9 cellular contexts compared by ENCODE assay signal in the genomic region with DNA sequence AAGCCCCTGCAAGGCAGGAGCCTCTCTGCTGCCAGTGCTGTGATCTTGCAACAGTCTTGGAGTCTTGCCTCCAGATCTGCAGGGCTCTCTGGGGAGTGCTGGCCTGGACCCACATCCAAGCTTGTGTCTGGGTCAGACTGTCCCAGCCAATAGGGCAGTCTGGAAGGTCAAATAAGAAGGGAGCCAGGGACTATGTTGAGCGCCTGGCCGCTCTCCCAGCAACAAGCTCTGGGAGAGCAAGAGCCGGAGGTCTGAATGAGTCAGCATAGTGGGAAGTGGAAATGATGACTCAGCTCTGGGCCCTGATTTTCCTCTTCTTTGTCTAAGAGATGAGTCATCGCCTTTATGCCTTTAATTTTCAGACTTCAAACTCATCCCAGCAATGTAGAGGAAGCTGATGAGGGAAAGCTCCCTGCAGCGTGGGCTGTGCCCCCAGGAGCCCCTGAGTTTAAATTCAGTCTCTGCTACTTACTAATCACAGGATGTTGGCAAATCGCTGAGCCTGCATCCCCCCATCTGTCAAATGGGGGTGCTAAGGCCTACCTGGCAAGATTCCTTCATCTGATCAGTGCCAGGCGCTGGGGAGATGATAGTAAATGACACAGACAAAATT. TPM values are rescaled to one million over a fixed set of nuclear protein-coding genes. Genes with fewer than 3 reads are reported as not detected.
DNase-seq lines count a peak whose midpoint lies in the region; ATAC-seq and TF ChIP-seq lines count a peak whose summit lies in the region.
"Had no signal": no experiment of that assay in that cellular context is flagged by ENCODE, and none has a peak within 500 bp of the region (broad histone marks: within the 10 kb centered on the region; RNA-seq: fewer than 3 reads in every experiment).

No MANE protein-coding gene starts in this region.

- H3K4me3 Mint-ChIP-seq in activated T-cell treated with anti-CD3 and anti-CD28 coated beads, Interleukin-2, amount 50 U/mL, for 72 hours: peak overlapping the region; percentile 34 to 49
- H3K4me3 Mint-ChIP-seq in neural progenitor cell: no peak overlapping the region
- H3K4me3 Mint-ChIP-seq: CD4-positive, alpha-beta memory T cell had no signal

- peaks cover 5 to 10% of the 10 kb centered on the region in 2 donors for H3K36me3 Mint-ChIP-seq in activated T-cell treated with anti-CD3 and anti-CD28 coated beads, Interleukin-2, amount 50 U/mL, for 72 hours (ENCODE audit: insufficient read depth in 2 of 2)
- H3K36me3 Mint-ChIP-seq in neural progenitor cell: peaks cover 2% of the 10 kb centered on the region

- H3K9me3 Mint-ChIP-seq in activated T-cell treated with anti-CD3 and anti-CD28 coated beads, Interleukin-2, amount 50 U/mL, for 72 hours: peaks cover 2 to 7% of the 10 kb centered on the region in 2 donors
- H3K9me3 Mint-ChIP-seq in neural progenitor cell: peaks cover 16% of the 10 kb centered on the region

- no peaks in the 10 kb centered on the region for H3K27me3 Mint-ChIP-seq in activated T-cell treated with anti-CD3 and anti-CD28 coated beads, Interleukin-2, amount 50 U/mL, for 72 hours (ENCODE audit: low read depth)
- no peaks in the 10 kb centered on the region for H3K27me3 Mint-ChIP-seq in neural progenitor cell (ENCODE audit: insufficient read depth, low read depth)
- H3K27me3 Mint-ChIP-seq: CD4-positive, alpha-beta memory T cell had no signal

- H3K27me3 ChIP-seq in neural progenitor cell: no peaks in the 10 kb centered on the region

- no peak overlapping the region for H3K9ac ChIP-seq in neural progenitor cell

- DNase-seq in NCI-H345 (lab: John Stamatoyannopoulos, UW) (peak; percentile 30), NCI-H345 treated with DMSO at 0.1 percent for 48 hours (lab: John Stamatoyannopoulos, UW; ENCODE audit: unreplicated experiment) (no peak), NOMO-1 (lab: John Stamatoyannopoulos, UW; ENCODE audit: unreplicated experiment in 2 of 2) (peak; percentile 79 to 89), fibroblast of the conjunctiva (ENCODE audit: low read depth) (peak; percentile 100), neural progenitor cell (ENCODE audit: low spot score) (peak; percentile 40), superior temporal gyrus (ENCODE audit: extremely low spot score) (peak; percentile 86)
- DNase-seq in activated T-cell treated with anti-CD3 and anti-CD28 coated beads, Interleukin-2, amount 50 U/mL, for 72 hours: peak; percentile 64 to 72

- no peak overlapping the region for H3K4me3 ChIP-seq in neural progenitor cell

- no peak overlapping the region for H3K27ac ChIP-seq in neural progenitor cell

- H2AFZ ChIP-seq in neural progenitor cell (replicated peaks): no peak overlapping the region

- peaks cover 50% of the 10 kb centered on the region for H3K4me1 Mint-ChIP-seq in activated T-cell treated with anti-CD3 and anti-CD28 coated beads, Interleukin-2, amount 50 U/mL, for 72 hours (ENCODE audit: low read depth)
- peaks cover 27% of the 10 kb centered on the region for H3K4me1 Mint-ChIP-seq in neural progenitor cell

- H3K27ac Mint-ChIP-seq in activated T-cell treated with anti-CD3 and anti-CD28 coated beads, Interleukin-2, amount 50 U/mL, for 72 hours: no peak overlapping the region
- peak overlapping the region; percentile 48 for H3K27ac Mint-ChIP-seq in neural progenitor cell
- H3K27ac Mint-ChIP-seq: CD4-positive, alpha-beta memory T cell had no signal

- no peaks in the 10 kb centered on the region for H3K9me3 ChIP-seq in neural progenitor cell (ENCODE audit: low read depth)

- no peaks in the 10 kb centered on the region for H3K36me3 ChIP-seq in neural progenitor cell

- ATAC-seq in HG03025 (IDR thresholded peaks at IDR 0.05; ENCODE audit: low FRiP score, unreplicated experiment): peak; percentile 59
- peak; percentile 84 to 85 for ATAC-seq in activated T-cell treated with anti-CD3 and anti-CD28 coated beads, Interleukin-2, amount 50 U/mL, for 72 hours (replicated peaks in 1 of 2)

- no peak for TF ChIP-seq CTCF in neural progenitor cell (IDR thresholded peaks at IDR 0.05)

- H3F3A ChIP-seq in neural progenitor cell (ENCODE audit: low read depth): no peaks in the 10 kb centered on the region

- H4K20me1 ChIP-seq in neural progenitor cell (ENCODE audit: low read depth): no peaks in the 10 kb centered on the region

- peaks cover 2% of the 10 kb centered on the region for H3K4me1 ChIP-seq in neural progenitor cell

- no peak overlapping the region for H3K4me2 ChIP-seq in neural progenitor cell

- no peaks in the 10 kb centered on the region for H3K79me2 ChIP-seq in neural progenitor cell (ENCODE audit: low read depth)

RNA-seq across cellular contexts. Expression of a gene that starts 43.6 kb away (rescaled TPM):
- 10 to 100 TPM; 81.5 to 82.3 TPM for total RNA-seq in activated T-cell treated with anti-CD3 and anti-CD28 coated beads, Interleukin-2, amount 50 U/mL, for 72 hours
- 64.2 and 77.3 TPM in 2 replicates for total RNA-seq in neural progenitor cell (ENCODE audit: low replicate concordance)
